ENCODE assay signal across 1 cellular context in genomic region chr10:98367626-98368451, GRCh38.
TF ChIP-seq lines count a peak whose summit lies in the region.

No MANE protein-coding gene starts in this region.

TF ChIP-seq in WTC11, 78 proteins besides CTCF, POLR2A, EP300 and RAD21 (continued from another document):
- TF ChIP-seq ZNF263 (CRISPR knock-in tag; IDR thresholded peaks at IDR 0.05; ENCODE audit: low read depth), result no peak
TF ChIP-seq in WTC11: peak in this region for 0.
